Comparison of ENCODE assay signal across 15 cellular contexts in the genomic region with DNA sequence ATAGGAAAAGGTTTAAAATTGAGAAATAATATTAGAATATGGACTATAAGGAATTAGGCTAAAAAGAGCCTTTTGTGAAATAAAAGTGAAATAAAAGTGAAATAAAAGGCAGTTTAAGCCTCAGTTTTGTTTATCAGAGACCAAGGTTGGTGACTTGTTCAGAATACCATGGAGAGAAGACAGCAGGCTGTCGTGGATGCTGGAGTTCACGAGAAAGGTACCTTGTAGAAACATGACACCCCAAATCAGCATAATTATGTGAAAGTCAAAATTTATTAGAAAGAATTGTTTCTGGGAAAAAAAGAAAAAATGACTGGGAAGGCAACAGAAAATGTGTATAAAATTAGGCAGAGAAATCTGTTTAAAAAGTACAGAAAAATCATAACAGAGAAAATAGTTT. TPM values are rescaled to one million over a fixed set of nuclear protein-coding genes. Genes with fewer than 3 reads are reported as not detected.
DNase-seq lines count a peak whose midpoint lies in the region; ATAC-seq, FAIRE-seq and TF ChIP-seq lines count a peak whose summit lies in the region.
"Had no signal": no experiment of that assay in that cellular context is flagged by ENCODE, and none has a peak within 500 bp of the region (broad histone marks: within the 10 kb centered on the region; RNA-seq: fewer than 3 reads in every experiment).

No MANE protein-coding gene starts in this region.

- FAIRE-seq in HTR-8/SVneo (lab: Jason Lieb, UNC), result no peak
- FAIRE-seq: D721Med, small intestine had no signal

- POLR2A ChIA-PET in MCF 10A (lab: Yijun Ruan, JAX), result no interaction called here
- POLR2A ChIA-PET in naive thymus-derived CD4-positive, alpha-beta T cell (lab: Charles Lee), result no interaction called here

- peak overlapping the region; percentile 61 for H3K4me3 Mint-ChIP-seq in MCF 10A (ENCODE audit: unreplicated experiment)
- peak overlapping the region in 2 of 10 donors; percentile 39 to 54 for H3K4me3 Mint-ChIP-seq in naive thymus-derived CD4-positive, alpha-beta T cell

- CTCF ChIA-PET in MCF 10A (lab: Yijun Ruan, JAX), result interaction anchor here (0.7 kb wide), 1 partner anchor 1323 kb away, joined by 6 read pairs; no protein-coding TSS in a partner anchor
- CTCF ChIA-PET in naive thymus-derived CD4-positive, alpha-beta T cell (lab: Charles Lee), result no interaction called here

- H3K9me3 ChIP-seq in breast epithelium (no peaks in the 10 kb centered on the region), fibroblast of lung (ENCODE audit: control insufficient read depth, insufficient read depth, low read depth, low read length) (no peaks in the 10 kb centered on the region)
- no peaks in the 10 kb centered on the region for H3K9me3 ChIP-seq in naive thymus-derived CD4-positive, alpha-beta T cell (ENCODE audit: control insufficient read depth in 2 of 3, low read length in 3 of 3)
- H3K9me3 ChIP-seq: testis had no signal

- peaks cover 17% of the 10 kb centered on the region for H3K4me1 Mint-ChIP-seq in MCF 10A (ENCODE audit: insufficient read depth, unreplicated experiment)
- H3K4me1 Mint-ChIP-seq in naive thymus-derived CD4-positive, alpha-beta T cell, result peaks cover 0 to 32% (median 13%) of the 10 kb centered on the region in 7 donors

- H3K36me3 Mint-ChIP-seq in MCF 10A (ENCODE audit: insufficient read depth, unreplicated experiment), result no peaks in the 10 kb centered on the region
- no peaks in the 10 kb centered on the region for H3K36me3 Mint-ChIP-seq in naive thymus-derived CD4-positive, alpha-beta T cell

- no peak overlapping the region for H3K9ac ChIP-seq in fibroblast of lung (ENCODE audit: insufficient read depth, low read length)

- H3K4me2 ChIP-seq in fibroblast of lung (ENCODE audit: extremely low read depth, insufficient read depth, low read length), result peak overlapping the region; percentile 28

- ATAC-seq in SK-N-SH treated with all-trans-retinoic acid at 6 μM for 48 hours (0 out of 3 replicates have a peak, but pooled peaks have one; percentile 20), GM19023 (IDR thresholded peaks at IDR 0.05; ENCODE audit: unreplicated experiment) (no peak)
- ATAC-seq in naive thymus-derived CD4-positive, alpha-beta T cell, result no peak

- intact Hi-C loops in MCF 10A (cut with micrococcal nuclease) (no loop called here), breast epithelium (cut with DNase I; ENCODE audit: low total_unique reads) (no loop called here)
- intact Hi-C loops in naive thymus-derived CD4-positive, alpha-beta T cell (cut with micrococcal nuclease), result loop anchor here in 1 of 2 donors (5.0 kb wide), 1 partner anchor 85 kb away; the partner anchor contains the start of gene IKZF2

- H3K27me3 Mint-ChIP-seq in MCF 10A (ENCODE audit: insufficient read depth, unreplicated experiment), result no peaks in the 10 kb centered on the region
- H3K27me3 Mint-ChIP-seq in naive thymus-derived CD4-positive, alpha-beta T cell, result peaks cover 24 to 37% (median 34%) of the 10 kb centered on the region in 5 donors

- H3K4me3 ChIP-seq in breast epithelium (no peak overlapping the region), fibroblast of lung (replicated peaks in 1 of 4; ENCODE audit: control extremely low read depth in 1 of 4, insufficient read depth in 1 of 4, low read depth in 3 of 4, low read length in 4 of 4) (no peak overlapping the region)
- no peak overlapping the region for H3K4me3 ChIP-seq in naive thymus-derived CD4-positive, alpha-beta T cell (ENCODE audit: low read length)
- H3K4me3 ChIP-seq: coronary artery, lung, testis had no signal

- TF ChIP-seq CTCF in MCF 10A (IDR thresholded peaks at IDR 0.05; ENCODE audit: unreplicated experiment) (no peak), breast epithelium (IDR thresholded peaks at IDR 0.05) (no peak), fibroblast of lung (conservative IDR thresholded peaks at IDR 0.05 in 1 of 2, IDR thresholded peaks at IDR 0.05 in 1 of 2; ENCODE audit: low read depth in 1 of 2, low read length in 2 of 2) (no peak)

- H3K4me1 ChIP-seq in breast epithelium (no peaks in the 10 kb centered on the region), fibroblast of lung (ENCODE audit: control insufficient read depth, extremely low read depth, insufficient read depth, low read length) (peaks cover 9% of the 10 kb centered on the region)
- H3K4me1 ChIP-seq in naive thymus-derived CD4-positive, alpha-beta T cell (ENCODE audit: control insufficient read depth in 2 of 2, insufficient read depth in 2 of 2, low read length in 2 of 2), result no peaks in the 10 kb centered on the region
- H3K4me1 ChIP-seq: testis had no signal

- H3K27me3 ChIP-seq in breast epithelium, result no peaks in the 10 kb centered on the region
- H3K27me3 ChIP-seq in fibroblast of lung (ENCODE audit: control insufficient read depth, insufficient read depth, low read length), result no peaks in the 10 kb centered on the region
- no peaks in the 10 kb centered on the region for H3K27me3 ChIP-seq in naive thymus-derived CD4-positive, alpha-beta T cell (ENCODE audit: control insufficient read depth in 2 of 2, insufficient read depth in 2 of 2, low read length in 2 of 2)
- H3K27me3 ChIP-seq: testis had no signal

- H3K79me2 ChIP-seq in fibroblast of lung (ENCODE audit: control insufficient read depth, insufficient read depth, low read length), result no peaks in the 10 kb centered on the region

- DNase-seq in MCF 10A (ENCODE audit: unreplicated experiment), result no peak
- DNase-seq in breast epithelium (ENCODE audit: low spot score in 2 of 2), result no peak
- no peak for DNase-seq in fibroblast of lung (ENCODE audit: low read depth in 2 of 2)
- no peak for DNase-seq in HTR-8/SVneo (ENCODE audit: insufficient read length, low spot score)
- DNase-seq in SW480 (ENCODE audit: low spot score), result no peak
- DNase-seq in naive thymus-derived CD4-positive, alpha-beta T cell, result no peak
- DNase-seq: activated naive CD4-positive, alpha-beta T cell treated with anti-CD3 and anti-CD28 coated beads, Interleukin-2, amount 50 U/mL, for 16 hours; NCI-H1417; small intestine; testis had no signal

- H2AFZ ChIP-seq in fibroblast of lung (ENCODE audit: low read length), result no peak overlapping the region

- H3K36me3 ChIP-seq in breast epithelium (no peaks in the 10 kb centered on the region), fibroblast of lung (ENCODE audit: control insufficient read depth, insufficient read depth, low read length) (no peaks in the 10 kb centered on the region)
- no peaks in the 10 kb centered on the region for H3K36me3 ChIP-seq in naive thymus-derived CD4-positive, alpha-beta T cell (ENCODE audit: control insufficient read depth in 2 of 3, insufficient read depth in 3 of 3, low read length in 3 of 3)

- H3K27ac Mint-ChIP-seq in MCF 10A (ENCODE audit: low read depth, unreplicated experiment), result peak overlapping the region; percentile 83
- peak overlapping the region in 4 of 9 donors; percentile 13 to 78 (median 43) for H3K27ac Mint-ChIP-seq in naive thymus-derived CD4-positive, alpha-beta T cell

- H3K9me3 Mint-ChIP-seq in MCF 10A (ENCODE audit: unreplicated experiment), result no peaks in the 10 kb centered on the region
- no peaks in the 10 kb centered on the region for H3K9me3 Mint-ChIP-seq in naive thymus-derived CD4-positive, alpha-beta T cell

- no peak overlapping the region for H3K27ac ChIP-seq in breast epithelium
- H3K27ac ChIP-seq in fibroblast of lung (ENCODE audit: insufficient read depth, low read length), result peak overlapping the region; percentile 24
- H3K27ac ChIP-seq in naive thymus-derived CD4-positive, alpha-beta T cell (ENCODE audit: low read depth, low read length), result no peak overlapping the region
- H3K27ac ChIP-seq: testis had no signal

- no peak for TF ChIP-seq POLR2A in breast epithelium (IDR thresholded peaks at IDR 0.05)

- no peaks in the 10 kb centered on the region for H4K20me1 ChIP-seq in fibroblast of lung (ENCODE audit: control insufficient read depth, extremely low read depth, insufficient read depth, low read length)

- no TSS peak for BruUV-seq in MCF 10A (replicated peaks; lab: Mats Ljungman, UMichigan)

TF ChIP-seq in SK-N-SH treated with all-trans-retinoic acid at 6 μM for 48 hours, 23 proteins besides CTCF, POLR2A, EP300 and RAD21:
- TF ChIP-seq ESRRG (CRISPR knock-in tag; IDR thresholded peaks at IDR 0.05), result no peak
- TF ChIP-seq SNAI2 (CRISPR knock-in tag; IDR thresholded peaks at IDR 0.05), result no peak
TF ChIP-seq in SK-N-SH treated with all-trans-retinoic acid at 6 μM for 48 hours: peak in this region for 0.

RNA-seq across cellular contexts. Expression of gene SPAG16, which starts 46.5 kb away (rescaled TPM):
- total RNA-seq in MCF 10A (2022), result 11.5 and 14.3 TPM in 2 replicates
- 10 to 100 TPM; 25.3 to 42.0 (median 41.7) TPM for total RNA-seq in breast epithelium
- total RNA-seq in fibroblast of lung, result 36.0 and 36.8 TPM in 2 replicates
- 18.9 and 24.1 TPM in 2 replicates for polyA plus RNA-seq in fibroblast of lung
- polyA plus RNA-seq in fibroblast of lung (2012), result 15.8 and 21.8 TPM in 2 replicates
- 0.33 and 0.86 TPM in 2 replicates for polyA minus RNA-seq in fibroblast of lung (ENCODE audit: low replicate concordance)
- 1 to 10 TPM; 4.7 to 9.7 (median 6.2) TPM for total RNA-seq in naive thymus-derived CD4-positive, alpha-beta T cell
- polyA plus RNA-seq in naive thymus-derived CD4-positive, alpha-beta T cell, result 10 to 100 TPM; 11.7 to 20.2 TPM
